ENCODE assay signal across 15 cellular contexts in the genomic region with DNA sequence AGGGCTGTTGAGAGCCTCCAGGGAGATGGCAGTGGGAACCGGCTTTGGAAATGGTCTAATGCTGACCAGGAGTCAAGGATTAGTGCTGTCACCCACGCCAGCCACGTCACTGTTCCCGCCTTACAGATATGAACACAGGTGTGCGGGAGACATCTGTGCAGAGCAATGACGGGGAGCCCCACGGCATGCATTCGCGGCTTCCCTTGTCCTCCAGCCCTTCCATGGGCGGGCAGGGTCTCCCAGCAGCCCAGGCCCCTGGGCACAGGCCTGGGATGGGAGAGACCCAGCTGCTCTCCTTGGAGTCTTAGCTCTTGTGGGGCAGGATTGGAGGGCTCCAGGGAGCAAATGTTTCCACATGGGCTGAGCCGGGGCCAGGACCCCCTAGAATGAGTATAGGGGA.
DNase-seq lines count a peak whose midpoint lies in the region; ATAC-seq and TF ChIP-seq lines count a peak whose summit lies in the region.
"Had no signal": no experiment of that assay in that cellular context is flagged by ENCODE, and none has a peak within 500 bp of the region (broad histone marks: within the 10 kb centered on the region; RNA-seq: fewer than 3 reads in every experiment).

No MANE protein-coding gene starts in this region.

- peaks cover 50% of the 10 kb centered on the region for H3K4me1 ChIP-seq in Panc1 (ENCODE audit: control insufficient read depth, insufficient read depth, low read length)
- peaks cover 0 to 2% of the 10 kb centered on the region in 2 donors for H3K4me1 ChIP-seq in neuronal stem cell (ENCODE audit: control insufficient read depth in 2 of 2, insufficient read depth in 1 of 2, low read depth in 1 of 2, low read length in 2 of 2)

- no peak overlapping the region for H3K4me2 ChIP-seq in neuronal stem cell (ENCODE audit: insufficient read depth, low read length, poor library complexity, severe bottlenecking)

- H3K27ac ChIP-seq in Panc1 (ENCODE audit: low read length) (peak overlapping the region; percentile 69), neuronal stem cell (replicated peaks; ENCODE audit: low read length) (no peak overlapping the region)
- H3K27ac ChIP-seq: 22Rv1; BLaER1 treated with 17β-estradiol and CSF1 and Interleukin-3, amounts not matched to agents 10 nM and 100 nM; GM23248 had no signal

- POLR2A ChIA-PET in Panc1 (lab: Charles Lee), result interaction anchor here (0.6 kb wide), 1 partner anchor 421 kb away, joined by 7 read pairs; no protein-coding TSS in a partner anchor

- CTCF ChIA-PET in Panc1 (lab: Charles Lee), result interaction anchor here (0.6 kb wide), 1 partner anchor 39 kb away, joined by 3 read pairs; no protein-coding TSS in a partner anchor

- no peak overlapping the region for H2BK15ac ChIP-seq in neuronal stem cell (ENCODE audit: low read length)

- H3K4me3 ChIP-seq in Panc1 (ENCODE audit: low read depth in 2 of 2, low read length in 2 of 2) (no peak overlapping the region), neuronal stem cell (ENCODE audit: low read length in 2 of 2) (no peak overlapping the region)
- H3K4me3 ChIP-seq: BLaER1 treated with 17β-estradiol and CSF1 and Interleukin-3, amounts not matched to agents 10 nM and 100 nM; GM23248 had no signal

- peak overlapping the region; percentile 48 for H3K23ac ChIP-seq in neuronal stem cell (ENCODE audit: low read depth, low read length, poor library complexity)

- peak overlapping the region; percentile 77 for H2BK5ac ChIP-seq in neuronal stem cell (ENCODE audit: low read length)

- no peaks in the 10 kb centered on the region for H3K36me3 ChIP-seq in Panc1 (ENCODE audit: control insufficient read depth, insufficient read depth, low read length)
- H3K36me3 ChIP-seq in neuronal stem cell (replicated peaks in 1 of 2; ENCODE audit: control insufficient read depth in 2 of 2, insufficient read depth in 2 of 2, low read length in 2 of 2), result peaks cover 0 to 6% of the 10 kb centered on the region in 2 donors
- H3K36me3 ChIP-seq: BLaER1 treated with 17β-estradiol and CSF1 and Interleukin-3, amounts not matched to agents 10 nM and 100 nM had no signal

- WGBS in neuronal stem cell (ENCODE audit: extremely low coverage in 2 of 2, insufficient read length in 2 of 2, insufficient replicate concordance in 1 of 2), 2 donors, result no CpG with 5 or more reads among the region's 11 CpGs

- H4K91ac ChIP-seq in neuronal stem cell (ENCODE audit: low read depth, low read length, poor library complexity), result no peak overlapping the region

- H3K14ac ChIP-seq in neuronal stem cell (ENCODE audit: low read length), result no peak overlapping the region

- no peak overlapping the region for H2AK5ac ChIP-seq in neuronal stem cell (ENCODE audit: low read depth, low read length)

- no peak overlapping the region for H4K8ac ChIP-seq in neuronal stem cell (ENCODE audit: low read depth, low read length)

- no peaks in the 10 kb centered on the region for H3K27me3 ChIP-seq in Panc1 (ENCODE audit: control insufficient read depth, insufficient read depth, low read length)
- no peaks in the 10 kb centered on the region for H3K27me3 ChIP-seq in neuronal stem cell (ENCODE audit: control insufficient read depth in 3 of 3, insufficient read depth in 3 of 3, low read depth in 1 of 3, low read length in 3 of 3)
- H3K27me3 ChIP-seq: BLaER1 treated with 17β-estradiol and CSF1 and Interleukin-3, amounts not matched to agents 10 nM and 100 nM had no signal

- BruUV-seq in Panc1 (replicated peaks; lab: Mats Ljungman, UMichigan), result no TSS peak

- ATAC-seq in Right ventricle myocardium superior (ENCODE audit: poor library complexity) (no peak), left ventricle myocardium superior (no peak), Panc1 (no peak), GM18907 (IDR thresholded peaks at IDR 0.05; ENCODE audit: unreplicated experiment) (no peak), HG03442 (IDR thresholded peaks at IDR 0.05; ENCODE audit: unreplicated experiment) (no peak)

- DNase-seq in Right ventricle myocardium superior, result peak; percentile 32
- no peak for DNase-seq in left ventricle myocardium superior
- DNase-seq in Panc1 (ENCODE audit: low read depth, low spot score), result no peak
- no peak for DNase-seq in neuronal stem cell (ENCODE audit: low spot score)
- DNase-seq: Calu3; CD4-positive, alpha-beta memory T cell; COR-L47; DMS53; DMS79 treated with DMSO at 0.1 percent for 48 hours; GM23248; HCEC 1CT had no signal

- intact Hi-C loops in Right ventricle myocardium superior (cut with DNase I) (loop anchor here (10.0 kb wide), 1 partner anchor 160 kb away; no protein-coding TSS in a partner anchor), left ventricle myocardium superior (cut with micrococcal nuclease) (no loop called here), Panc1 (cut with micrococcal nuclease; ENCODE audit: unreplicated experiment) (no loop called here)

- no peak overlapping the region for H2BK120ac ChIP-seq in neuronal stem cell (ENCODE audit: low read depth, low read length)

- in situ Hi-C loops in Panc1 (cut with HindIII; ENCODE audit: low pct_unique_long_range_greater_than_20kb, low sequenced_read_pairs), result no loop called here

- TF ChIP-seq CTCF in Panc1 (IDR thresholded peaks at IDR 0.05), result no peak

- H3K4ac ChIP-seq in neuronal stem cell (ENCODE audit: low read length), result no peak overlapping the region

- H3K18ac ChIP-seq in neuronal stem cell (ENCODE audit: low read length), result peak overlapping the region; percentile 54

- no peak overlapping the region for H2BK12ac ChIP-seq in neuronal stem cell (ENCODE audit: low read length)

- H3K9me3 ChIP-seq in Panc1 (ENCODE audit: control insufficient read depth, insufficient read depth, low read depth, low read length) (no peaks in the 10 kb centered on the region), neuronal stem cell (replicated peaks in 1 of 2; ENCODE audit: control insufficient read depth in 2 of 2, insufficient read depth in 1 of 2, low read depth in 1 of 2, low read length in 2 of 2) (no peaks in the 10 kb centered on the region)

- peaks cover 3% of the 10 kb centered on the region for H3K79me1 ChIP-seq in neuronal stem cell (ENCODE audit: low read depth, low read length)

- H2AFZ ChIP-seq in neuronal stem cell (ENCODE audit: low read length), result no peak overlapping the region
- H2AFZ ChIP-seq: GM23248 had no signal

- H3K9ac ChIP-seq in neuronal stem cell (ENCODE audit: low read depth, low read length, poor library complexity), result no peak overlapping the region
- H3K9ac ChIP-seq: BLaER1 treated with 17β-estradiol and CSF1 and Interleukin-3, amounts not matched to agents 10 nM and 100 nM; GM23248 had no signal
